ENCODE assay signal across 29 cellular contexts in genomic region chr3:37155782-37156181, GRCh38.
"Had no signal": no experiment of that assay in that cellular context is flagged by ENCODE, and none has a peak within 500 bp of the region (broad histone marks: within the 10 kb centered on the region; RNA-seq: fewer than 3 reads in every experiment).

No MANE protein-coding gene starts in this region.

- H3K9me3 ChIP-seq: ascending aorta, breast epithelium, colonic mucosa, esophagus squamous epithelium had no signal

- H3K4me1 ChIP-seq: breast epithelium, colonic mucosa had no signal

- H3K4me3 ChIP-seq: ascending aorta, breast epithelium, cardiac muscle cell, colonic mucosa, esophagus squamous epithelium had no signal

- H3K27me3 ChIP-seq: ascending aorta, breast epithelium, cardiac muscle cell, colonic mucosa, esophagus squamous epithelium had no signal

- ATAC-seq: activated CD4-positive, CD25-positive, alpha-beta regulatory T cell treated with anti-CD3 and anti-CD28 coated beads, Interleukin-2, amount 50 U/mL, for 24 hours; activated CD8-positive, alpha-beta memory T cell treated with anti-CD3 and anti-CD28 coated beads, Interleukin-2, amount 10 ng/mL, durations not matched to agents 7 days and 5 days; activated CD8-positive, alpha-beta T cell treated with anti-CD3 and anti-CD28 coated beads, Interleukin-2, amount 10 ng/mL, durations not matched to agents 7 days and 5 days; activated naive CD8-positive, alpha-beta T cell treated with anti-CD3 and anti-CD28 coated beads, Interleukin-2, amount 50 U/mL, for 24 hours; T-helper 17 cell had no signal

- H3K27ac ChIP-seq: ascending aorta, breast epithelium, cardiac muscle cell, colonic mucosa, epithelial cell of prostate, esophagus squamous epithelium, WERI-Rb-1 had no signal

- DNase-seq: activated B cell treated with CpG ODN at 0.5 μM for 24 hours; activated CD4-positive, alpha-beta memory T cell treated with anti-CD3 and anti-CD28 coated beads for 36 hours; activated CD4-positive, alpha-beta T cell treated with anti-CD3 and anti-CD28 coated beads, Interleukin-2, amount 10 ng/mL, durations not matched to agents 24 days and 14 days; activated CD8-positive, alpha-beta memory T cell treated with anti-CD3 and anti-CD28 coated beads, Interleukin-2, amount 10 ng/mL, durations not matched to agents 7 days and 5 days; activated CD8-positive, alpha-beta memory T cell treated with anti-CD3 and anti-CD28 coated beads, Interleukin-2, amount 50 U/mL, for 4 hours; activated CD8-positive, alpha-beta T cell treated with anti-CD3 and anti-CD28 coated beads, Interleukin-2, amount 10 ng/mL, durations not matched to agents 7 days and 5 days; activated effector memory CD4-positive, alpha-beta T cell treated with anti-CD3 and anti-CD28 coated beads, Interleukin-2, amount 50 U/mL, for 16 hours; activated naive CD4-positive, alpha-beta T cell treated with anti-CD3 and anti-CD28 coated beads for 36 hours; activated naive CD8-positive, alpha-beta T cell treated with anti-CD3 and anti-CD28 coated beads for 36 hours; activated naive CD8-positive, alpha-beta T cell treated with anti-CD3 and anti-CD28 coated beads, Interleukin-2, amount 50 U/mL, for 24 hours; activated T-cell treated with anti-CD3 and anti-CD28 coated beads, Interleukin-2, amount 50 U/mL, for 1 hour; activated T-cell treated with anti-CD3 and anti-CD28 coated beads, Interleukin-2, amount 50 U/mL, for 48 hours; central memory CD4-positive, alpha-beta T cell; cerebellar nuclear complex; colonic mucosa; effector CD8-positive, alpha-beta T cell; esophagus squamous epithelium; foreskin fibroblast; head of caudate nucleus; T-helper 17 cell; T1000; WERI-Rb-1 had no signal

- FAIRE-seq: endothelial cell of umbilical vein, frontal cortex had no signal

- H3K36me3 ChIP-seq: breast epithelium, cardiac muscle cell, colonic mucosa had no signal
